Comparison of ENCODE assay signal across 22 cellular contexts in genomic region chr13:112994084-112994780, GRCh38. TPM values are rescaled to one million over a fixed set of nuclear protein-coding genes. Genes with fewer than 3 reads are reported as not detected.
DNase-seq lines count a peak whose midpoint lies in the region; ATAC-seq, FAIRE-seq and TF ChIP-seq lines count a peak whose summit lies in the region.
"Had no signal": no experiment of that assay in that cellular context is flagged by ENCODE, and none has a peak within 500 bp of the region (broad histone marks: within the 10 kb centered on the region; RNA-seq: fewer than 3 reads in every experiment).

No MANE protein-coding gene starts in this region.

- intact Hi-C loops in breast epithelium (cut with DNase I; ENCODE audit: low total_unique reads), result no loop called here
- intact Hi-C loops in MCF 10A (cut with micrococcal nuclease), result no loop called here
- intact Hi-C loops in mucosa of descending colon (cut with DNase I, micrococcal nuclease), result no loop called here
- intact Hi-C loops in ovary (cut with DNase I), result no loop called here

- TF ChIP-seq POLR2A in breast epithelium (IDR thresholded peaks at IDR 0.05) (no peak), ovary (IDR thresholded peaks at IDR 0.05) (no peak)

- CTCF ChIA-PET in MCF 10A (lab: Yijun Ruan, JAX), result no interaction called here

- no peaks in the 10 kb centered on the region for H3K9me3 ChIP-seq in breast epithelium
- no peaks in the 10 kb centered on the region for H3K9me3 ChIP-seq in mucosa of descending colon
- H3K9me3 ChIP-seq in small intestine (ENCODE audit: control insufficient read depth, low read depth), result no peaks in the 10 kb centered on the region
- H3K9me3 ChIP-seq in ovary, result no peaks in the 10 kb centered on the region

- no peaks in the 10 kb centered on the region for H3K9me3 Mint-ChIP-seq in MCF 10A (ENCODE audit: unreplicated experiment)

- H3K4me1 Mint-ChIP-seq in MCF 10A (ENCODE audit: insufficient read depth, unreplicated experiment), result no peaks in the 10 kb centered on the region

- H3K4me1 ChIP-seq in breast epithelium, result peaks cover 0 to 3% of the 10 kb centered on the region in 2 donors
- H3K4me1 ChIP-seq in mucosa of descending colon (ENCODE audit: low read depth), result peaks cover 48% of the 10 kb centered on the region
- no peaks in the 10 kb centered on the region for H3K4me1 ChIP-seq in small intestine (ENCODE audit: control insufficient read depth in 2 of 2, insufficient read depth in 1 of 2, low read depth in 1 of 2, low read length in 1 of 2)
- H3K4me1 ChIP-seq in ovary (ENCODE audit: insufficient read depth), result peaks cover 14% of the 10 kb centered on the region

- ATAC-seq in mucosa of descending colon (peak; percentile 1), HG03135 (IDR thresholded peaks at IDR 0.05; ENCODE audit: unreplicated experiment) (no peak)
- ATAC-seq: HCT116 had no signal

- peak in 1 of 2 donors; percentile 75 for DNase-seq in breast epithelium (ENCODE audit: low spot score in 2 of 2)
- DNase-seq in MCF 10A (ENCODE audit: unreplicated experiment), result no peak
- peak; percentile 71 for DNase-seq in SW480 (ENCODE audit: low spot score)
- DNase-seq in mucosa of descending colon, result peak in 2 of 3 donors; percentile 36 to 69
- peak; percentile 33 for DNase-seq in small intestine
- no peak for DNase-seq in ovary
- DNase-seq in NK-92 treated with Interleukin-12 subunit alpha and Interleukin-12 subunit beta, amount 100 ng/mL, for 24 hours (lab: John Stamatoyannopoulos, UW), result no peak
- DNase-seq: DMS 273 treated with DMSO at 0.1 percent for 48 hours, GF-D8, Karpas-422, MV-4-11, NCI-H1417, NCI-H187 treated with DMSO at 0.1 percent for 48 hours, NCI-H446, OCI-M1, RPMI8226 had no signal

- H3K36me3 ChIP-seq in breast epithelium (no peaks in the 10 kb centered on the region), mucosa of descending colon (ENCODE audit: low read depth) (no peaks in the 10 kb centered on the region), small intestine (ENCODE audit: control insufficient read depth in 2 of 2, insufficient read depth in 2 of 2, low read length in 2 of 2) (no peaks in the 10 kb centered on the region), ovary (no peaks in the 10 kb centered on the region)
- H3K36me3 ChIP-seq: BLaER1 had no signal

- no peak overlapping the region for H3K4me3 Mint-ChIP-seq in MCF 10A (ENCODE audit: unreplicated experiment)

- 39 to 77% (median 49%) methylated on average over 45 to 46 of the region's 46 CpGs for WGBS in small intestine, 3 donors
- 85 to 91% (median 88%) methylated on average over 46 of the region's 46 CpGs for WGBS in ovary, 3 donors

- BruUV-seq in MCF 10A (replicated peaks; lab: Mats Ljungman, UMichigan), result no TSS peak

- no peak for TF ChIP-seq EP300 in ovary (IDR thresholded peaks at IDR 0.05)

- no peaks in the 10 kb centered on the region for H3K27me3 ChIP-seq in breast epithelium
- no peaks in the 10 kb centered on the region for H3K27me3 ChIP-seq in small intestine (ENCODE audit: control insufficient read depth in 2 of 2, insufficient read depth in 2 of 2, low read length in 2 of 2)
- no peaks in the 10 kb centered on the region for H3K27me3 ChIP-seq in ovary

- H3K4me3 ChIP-seq in breast epithelium, result peak overlapping the region in 2 of 3 donors; percentile 32 to 45
- no peak overlapping the region for H3K4me3 ChIP-seq in mucosa of descending colon
- no peak overlapping the region for H3K4me3 ChIP-seq in small intestine (ENCODE audit: low read depth in 1 of 2, low read length in 2 of 2)
- H3K4me3 ChIP-seq in ovary, result no peak overlapping the region
- H3K4me3 ChIP-seq: BLaER1 had no signal

- no peak overlapping the region for H3K27ac Mint-ChIP-seq in MCF 10A (ENCODE audit: low read depth, unreplicated experiment)

- no peak for FAIRE-seq in small intestine (lab: Jason Lieb, UNC)
- FAIRE-seq: GM12891, GM18507 had no signal

- POLR2A ChIA-PET in MCF 10A (lab: Yijun Ruan, JAX), result no interaction called here

- TF ChIP-seq CTCF in breast epithelium (IDR thresholded peaks at IDR 0.05) (no peak), MCF 10A (IDR thresholded peaks at IDR 0.05; ENCODE audit: unreplicated experiment) (no peak), mucosa of descending colon (IDR thresholded peaks at IDR 0.05) (no peak), ovary (IDR thresholded peaks at IDR 0.05) (no peak)

- H3K27ac ChIP-seq in breast epithelium, result no peak overlapping the region
- no peak overlapping the region for H3K27ac ChIP-seq in small intestine (ENCODE audit: low read depth in 1 of 2, low read length in 1 of 2)
- H3K27ac ChIP-seq in ovary, result no peak overlapping the region
- H3K27ac ChIP-seq: 22Rv1, BLaER1 had no signal

- no peaks in the 10 kb centered on the region for H3K36me3 Mint-ChIP-seq in MCF 10A (ENCODE audit: insufficient read depth, unreplicated experiment)

- H3K27me3 Mint-ChIP-seq in MCF 10A (ENCODE audit: insufficient read depth, unreplicated experiment), result peaks cover 37% of the 10 kb centered on the region

RNA-seq across cellular contexts. Expression of gene MCF2L, which starts 25.2 kb away (rescaled TPM):
- total RNA-seq in breast epithelium, result 10 to 100 TPM; 33.4 to 77.3 (median 38.6) TPM
- not detected in 2 replicates for total RNA-seq in MCF 10A (2022)
- 100 to 1,000 TPM in 1 of 3 donors, 10 to 100 TPM in 2; 53.9 to 109 (median 95.4) TPM for total RNA-seq in mucosa of descending colon
- 10 to 100 TPM; 12.2 to 23.9 (median 20.1) TPM for polyA plus RNA-seq in small intestine
- total RNA-seq in ovary, result 10 to 100 TPM in 3 of 7 donors, 1 to 10 TPM in 4; 6.7 to 22.2 (median 8.7) TPM
- 10 to 100 TPM in 1 of 2 donors, 1 to 10 TPM in 1; 5.6 to 10.8 TPM for polyA plus RNA-seq in ovary

Comparison
In these comparisons a context has a peak if more than half of its experiments do, and no peak if none do; other contexts are left out.
1. DNase-seq: peak in SW480 (single experiment), mucosa of descending colon (2 of 3) and small intestine (single experiment); none in MCF 10A (single experiment), ovary (0 of 5) and NK-92 treated with Interleukin-12 subunit alpha and Interleukin-12 subunit beta, amount 100 ng/mL, for 24 hours (single experiment).
2. H3K4me3 ChIP-seq: peak in breast epithelium (2 of 3); none in mucosa of descending colon (single experiment), small intestine (0 of 2) and ovary (single experiment).